ENCODE assay signal across 24 cellular contexts in the genomic region with DNA sequence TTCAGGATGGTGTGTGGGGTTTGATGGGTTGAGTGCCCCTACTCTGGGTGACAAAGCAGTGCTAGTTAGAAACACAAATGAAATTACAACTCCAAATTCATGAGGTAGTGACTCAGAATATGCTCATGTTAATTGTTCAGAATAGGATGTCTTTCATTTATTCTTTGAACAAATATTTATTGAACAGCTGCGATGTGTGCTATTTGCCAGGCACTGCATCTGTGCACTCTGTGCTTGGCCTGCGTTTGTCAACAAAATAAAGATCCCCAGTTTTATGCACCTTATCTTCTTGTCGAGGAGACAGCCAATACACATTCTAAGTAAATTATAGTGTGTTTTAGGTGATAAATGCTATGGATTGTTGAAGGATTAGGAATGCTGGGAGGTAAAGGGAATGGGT. TPM values are rescaled to one million over a fixed set of nuclear protein-coding genes. Genes with fewer than 3 reads are reported as not detected.
"Had no signal": no experiment of that assay in that cellular context is flagged by ENCODE, and none has a peak within 500 bp of the region (broad histone marks: within the 10 kb centered on the region; RNA-seq: fewer than 3 reads in every experiment).

No MANE protein-coding gene starts in this region.

- DNase-seq: effector CD4-positive, alpha-beta T cell; foreskin melanocyte; head of caudate nucleus; kidney; left cardiac atrium; left ventricle myocardium inferior; lower lobe of right lung; occipital lobe; retina; right lobe of liver; stimulated activated CD4-positive, alpha-beta T cell treated with anti-CD3 and anti-CD28 coated beads, Interleukin-4, amount 100 ng/mL, for 24 hours; stimulated activated naive B cell treated with anti-CD40 and anti-IgM and Interleukin-4, amounts not matched to agents 10 μg/mL and 1 μg/mL and 100 μg/mL, for 72 hours; stomach; substantia nigra; transverse colon had no signal

- H3K36me3 Mint-ChIP-seq: memory B cell; natural killer cell treated with Interleukin-12 subunit alpha and Interleukin-12 subunit beta and Interleukin-15 and Interleukin-18, amount 100 ng/mL, for 72 hours; stimulated activated naive B cell treated with anti-CD40 and anti-IgM and Interleukin-4, amounts not matched to agents 10 μg/mL and 1 μg/mL and 100 μg/mL, for 72 hours had no signal

- ATAC-seq: left cardiac atrium; lower lobe of right lung; natural killer cell treated with Interleukin-12 subunit alpha and Interleukin-12 subunit beta and Interleukin-15 and Interleukin-18, amount 100 ng/mL, for 72 hours; right lobe of liver; stimulated activated naive B cell treated with anti-CD40 and anti-IgM and Interleukin-4, amounts not matched to agents 10 μg/mL and 1 μg/mL and 100 μg/mL, for 72 hours had no signal

- H3K36me3 ChIP-seq: left ventricle myocardium inferior, lower lobe of right lung, prostate gland, right lobe of liver, stomach, thoracic aorta, transverse colon had no signal

- H3K4me1 Mint-ChIP-seq: memory B cell; stimulated activated naive B cell treated with anti-CD40 and anti-IgM and Interleukin-4, amounts not matched to agents 10 μg/mL and 1 μg/mL and 100 μg/mL, for 72 hours had no signal

- H3K27ac ChIP-seq: coronary artery, hepatocyte, left ventricle myocardium inferior, lower lobe of right lung, parathyroid adenoma, prostate gland, right lobe of liver, stomach, thoracic aorta, transverse colon had no signal

- H3K4me3 Mint-ChIP-seq: memory B cell; mesothelial cell of epicardium; natural killer cell treated with Interleukin-12 subunit alpha and Interleukin-12 subunit beta and Interleukin-15 and Interleukin-18, amount 100 ng/mL, for 72 hours; stimulated activated naive B cell treated with anti-CD40 and anti-IgM and Interleukin-4, amounts not matched to agents 10 μg/mL and 1 μg/mL and 100 μg/mL, for 72 hours had no signal

- H3K9me3 Mint-ChIP-seq: memory B cell; mesothelial cell of epicardium; natural killer cell treated with Interleukin-12 subunit alpha and Interleukin-12 subunit beta and Interleukin-15 and Interleukin-18, amount 100 ng/mL, for 72 hours; stimulated activated naive B cell treated with anti-CD40 and anti-IgM and Interleukin-4, amounts not matched to agents 10 μg/mL and 1 μg/mL and 100 μg/mL, for 72 hours had no signal

- H3K27ac Mint-ChIP-seq: memory B cell; mesothelial cell of epicardium; natural killer cell treated with Interleukin-12 subunit alpha and Interleukin-12 subunit beta and Interleukin-15 and Interleukin-18, amount 100 ng/mL, for 72 hours; stimulated activated naive B cell treated with anti-CD40 and anti-IgM and Interleukin-4, amounts not matched to agents 10 μg/mL and 1 μg/mL and 100 μg/mL, for 72 hours had no signal

- H3K9me3 ChIP-seq: left ventricle myocardium inferior, lower lobe of right lung, prostate gland, right lobe of liver, stomach, thoracic aorta, transverse colon had no signal

RNA-seq across cellular contexts. Expression of a gene that starts 27.3 kb away (rescaled TPM):
- total RNA-seq: myocyte had no signal
